ENCODE assay signal across 1 cellular context in genomic region chr20:34988176-34988540, GRCh38.
TF ChIP-seq lines count a peak whose summit lies in the region.

No MANE protein-coding gene starts in this region.

TF ChIP-seq in IMR-90, 13 proteins besides CTCF, POLR2A, EP300 and RAD21:
- TF ChIP-seq MXI1 (IDR thresholded peaks at IDR 0.05; ENCODE audit: borderline replicate concordance, low read depth, low read length) = no peak
